In genomic region chr11:69477111-69477510, GRCh38 we compare ENCODE assay signal across 1 cellular context.
TF ChIP-seq lines count a peak whose summit lies in the region.

No MANE protein-coding gene starts in this region.

TF ChIP-seq in GM23338, 12 proteins besides CTCF, POLR2A, EP300 and RAD21 (continued from another document):
- TF ChIP-seq ZNF462 (CRISPR knock-in tag; IDR thresholded peaks at IDR 0.05) (no peak), EZH2phosphoT487 (IDR thresholded peaks at IDR 0.05; ENCODE audit: unreplicated experiment) (no peak)
